In the genomic region with DNA sequence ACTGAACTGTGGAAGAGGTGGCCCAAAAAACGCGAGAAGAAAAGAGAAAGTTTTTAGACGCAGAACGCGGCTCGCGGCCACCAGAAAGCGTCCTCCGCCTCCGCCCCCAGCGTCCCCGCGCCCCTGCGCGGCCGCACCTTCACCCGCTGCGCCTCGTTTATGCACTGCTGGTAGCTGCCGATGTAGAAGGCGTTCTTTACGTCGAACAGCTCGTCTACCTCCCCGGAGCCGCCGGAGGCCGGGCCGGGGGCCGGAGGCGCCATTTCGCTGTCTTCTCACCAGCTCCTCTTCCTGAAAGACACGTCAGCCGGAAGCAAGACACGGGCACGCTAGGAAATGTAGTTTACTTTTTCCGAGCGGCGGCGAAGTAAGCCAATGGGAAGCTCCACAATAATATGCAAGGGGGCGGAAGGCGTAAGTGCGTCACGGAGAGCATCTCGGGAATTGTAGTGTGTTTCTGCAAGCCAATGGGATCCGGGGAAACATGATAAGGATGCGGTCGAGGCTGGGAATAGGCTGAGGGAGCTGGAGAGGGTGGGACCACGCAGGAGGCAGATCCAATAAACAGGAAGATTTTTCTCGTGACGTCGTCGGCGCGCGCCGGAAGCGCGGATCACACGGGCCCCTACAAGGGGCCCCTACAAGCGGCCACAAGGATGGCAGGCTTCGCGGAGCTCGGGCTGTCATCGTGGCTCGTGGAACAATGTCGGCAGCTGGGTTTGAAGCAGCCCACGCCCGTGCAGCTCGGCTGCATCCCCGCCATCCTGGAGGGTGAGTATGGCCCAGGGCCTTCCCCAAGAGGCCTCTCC, we compare ENCODE assay signal across 1 cellular context.
A peak's percentile ranks its signal among the peaks of the same experiment; 100 is the strongest.
TF ChIP-seq lines count a peak whose summit lies in the region.

Gene COPE, minus strand, starts transcription at position 302 of the 809 bp plus-strand sequence. Its CDS starts 39 bp downstream, at position 263.
A gene with protein sequence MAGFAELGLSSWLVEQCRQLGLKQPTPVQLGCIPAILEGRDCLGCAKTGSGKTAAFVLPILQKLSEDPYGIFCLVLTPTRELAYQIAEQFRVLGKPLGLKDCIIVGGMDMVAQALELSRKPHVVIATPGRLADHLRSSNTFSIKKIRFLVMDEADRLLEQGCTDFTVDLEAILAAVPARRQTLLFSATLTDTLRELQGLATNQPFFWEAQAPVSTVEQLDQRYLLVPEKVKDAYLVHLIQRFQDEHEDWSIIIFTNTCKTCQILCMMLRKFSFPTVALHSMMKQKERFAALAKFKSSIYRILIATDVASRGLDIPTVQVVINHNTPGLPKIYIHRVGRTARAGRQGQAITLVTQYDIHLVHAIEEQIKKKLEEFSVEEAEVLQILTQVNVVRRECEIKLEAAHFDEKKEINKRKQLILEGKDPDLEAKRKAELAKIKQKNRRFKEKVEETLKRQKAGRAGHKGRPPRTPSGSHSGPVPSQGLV (plus strand): TSS at position 630 of the 809 bp plus-strand sequence. CDS start 27 bp downstream, at position 657.

TF ChIP-seq in HepG2, 621 proteins besides CTCF, POLR2A, EP300 and RAD21 (continued from another document and continues in another):
- TF ChIP-seq ZNF333 (CRISPR knock-in tag; IDR thresholded peaks at IDR 0.05; ENCODE audit: borderline replicate concordance) (no peak), MTA1 (CRISPR knock-in tag; IDR thresholded peaks at IDR 0.05; ENCODE audit: borderline replicate concordance) (no peak), STAT5B (CRISPR knock-in tag; IDR thresholded peaks at IDR 0.05) (no peak), ZNF546 (CRISPR knock-in tag; conservative IDR thresholded peaks at IDR 0.05) (no peak), ERF (CRISPR knock-in tag; IDR thresholded peaks at IDR 0.05) (peak; percentile 53; the same call in 1 of the 2 replicates), ZNF878 (CRISPR knock-in tag; IDR thresholded peaks at IDR 0.05) (no peak), BRCA1 (CRISPR knock-in tag; IDR thresholded peaks at IDR 0.05) (no peak; the same call in 1 of the 2 replicates), NFATC3 (CRISPR knock-in tag; IDR thresholded peaks at IDR 0.05) (no peak), ATF5 (CRISPR knock-in tag; IDR thresholded peaks at IDR 0.05; ENCODE audit: low read depth) (no peak), TP53 (CRISPR knock-in tag; conservative IDR thresholded peaks at IDR 0.05) (no peak), ZSCAN30 (CRISPR knock-in tag; IDR thresholded peaks at IDR 0.05) (no peak), DNMT3B (CRISPR knock-in tag; conservative IDR thresholded peaks at IDR 0.05) (no peak), RERE (CRISPR knock-in tag; IDR thresholded peaks at IDR 0.05; ENCODE audit: low read depth) (no peak), NAIF1 (CRISPR knock-in tag; IDR thresholded peaks at IDR 0.05; ENCODE audit: borderline replicate concordance) (0 out of 2 replicates have a peak, but pooled peaks have one; percentile 70), ZNF431 (CRISPR knock-in tag; IDR thresholded peaks at IDR 0.05; ENCODE audit: borderline replicate concordance, low read depth) (no peak), THYN1 (CRISPR knock-in tag; IDR thresholded peaks at IDR 0.05; ENCODE audit: borderline replicate concordance, low read depth) (no peak), ZNF136 (CRISPR knock-in tag; IDR thresholded peaks at IDR 0.05; ENCODE audit: low read depth) (no peak; the same call in 1 of the 2 replicates), TEAD3 (CRISPR knock-in tag; optimal IDR thresholded peaks at IDR 0.05; ENCODE audit: borderline replicate concordance) (no peak), ZNF670 (CRISPR knock-in tag; IDR thresholded peaks at IDR 0.05; ENCODE audit: borderline replicate concordance) (0 out of 2 replicates have a peak, but pooled peaks have one; percentile 56), HMGA1 (CRISPR knock-in tag; conservative IDR thresholded peaks at IDR 0.05) (no peak), SP1 (IDR thresholded peaks at IDR 0.05) (no peak), SP1 (CRISPR knock-in tag; IDR thresholded peaks at IDR 0.05) (peak; percentile 24; the same call in 1 of the 2 replicates), ZNF549 (CRISPR knock-in tag; IDR thresholded peaks at IDR 0.05) (no peak), TAF15 (IDR thresholded peaks at IDR 0.05; ENCODE audit: low read depth, low read length, poor library complexity, severe bottlenecking) (no peak), U2AF2 (IDR thresholded peaks at IDR 0.05; ENCODE audit: low read depth, low read length) (no peak), ZBTB37 (CRISPR knock-in tag; IDR thresholded peaks at IDR 0.05) (no peak), SMARCC2 (IDR thresholded peaks at IDR 0.05) (no peak), TBX2 (CRISPR knock-in tag; IDR thresholded peaks at IDR 0.05; ENCODE audit: borderline replicate concordance) (peak; percentile 74; the same call in 1 of the 2 replicates), THAP9 (CRISPR knock-in tag; IDR thresholded peaks at IDR 0.05; ENCODE audit: borderline replicate concordance) (peak; percentile 78; the same call in 1 of the 2 replicates), GATAD1 (CRISPR knock-in tag; IDR thresholded peaks at IDR 0.05) (peak; percentile 97), U2AF1 (optimal IDR thresholded peaks at IDR 0.05; ENCODE audit: low read depth, low read length) (peak; percentile 62), RFX3 (CRISPR knock-in tag; IDR thresholded peaks at IDR 0.05) (0 out of 2 replicates have a peak, but pooled peaks have one; percentile 14), SMYD3 (CRISPR knock-in tag; IDR thresholded peaks at IDR 0.05) (no peak), NFE2 (CRISPR knock-in tag; IDR thresholded peaks at IDR 0.05) (no peak), ZNF121 (CRISPR knock-in tag; IDR thresholded peaks at IDR 0.05) (no peak), CEBPB (IDR thresholded peaks at IDR 0.05; ENCODE audit: borderline replicate concordance, low read depth, low read length) (no peak), ZFAT (CRISPR knock-in tag; conservative IDR thresholded peaks at IDR 0.05) (no peak)
- TF ChIP-seq, protein P1, sequence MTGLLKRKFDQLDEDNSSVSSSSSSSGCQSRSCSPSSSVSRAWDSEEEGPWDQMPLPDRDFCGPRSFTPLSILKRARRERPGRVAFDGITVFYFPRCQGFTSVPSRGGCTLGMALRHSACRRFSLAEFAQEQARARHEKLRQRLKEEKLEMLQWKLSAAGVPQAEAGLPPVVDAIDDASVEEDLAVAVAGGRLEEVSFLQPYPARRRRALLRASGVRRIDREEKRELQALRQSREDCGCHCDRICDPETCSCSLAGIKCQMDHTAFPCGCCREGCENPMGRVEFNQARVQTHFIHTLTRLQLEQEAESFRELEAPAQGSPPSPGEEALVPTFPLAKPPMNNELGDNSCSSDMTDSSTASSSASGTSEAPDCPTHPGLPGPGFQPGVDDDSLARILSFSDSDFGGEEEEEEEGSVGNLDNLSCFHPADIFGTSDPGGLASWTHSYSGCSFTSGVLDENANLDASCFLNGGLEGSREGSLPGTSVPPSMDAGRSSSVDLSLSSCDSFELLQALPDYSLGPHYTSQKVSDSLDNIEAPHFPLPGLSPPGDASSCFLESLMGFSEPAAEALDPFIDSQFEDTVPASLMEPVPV (CRISPR knock-in tag; IDR thresholded peaks at IDR 0.05): no peak
- TF ChIP-seq, protein P2, sequence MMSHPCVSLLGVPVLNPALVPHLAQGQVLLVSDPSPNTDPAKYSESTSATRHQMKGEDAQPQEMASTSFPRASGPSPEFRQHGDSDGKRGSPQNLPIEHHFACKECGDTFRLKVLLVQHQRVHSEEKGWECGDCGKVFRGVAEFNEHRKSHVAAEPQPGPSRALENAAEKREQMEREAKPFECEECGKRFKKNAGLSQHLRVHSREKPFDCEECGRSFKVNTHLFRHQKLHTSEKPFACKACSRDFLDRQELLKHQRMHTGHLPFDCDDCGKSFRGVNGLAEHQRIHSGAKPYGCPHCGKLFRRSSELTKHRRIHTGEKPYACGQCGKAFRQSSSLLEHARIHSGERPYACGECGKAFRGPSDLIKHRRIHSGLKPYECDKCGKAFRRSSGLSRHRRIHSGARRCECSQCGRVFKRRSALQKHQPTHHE (CRISPR knock-in tag; IDR thresholded peaks at IDR 0.05; ENCODE audit: borderline replicate concordance): no peak
- TF ChIP-seq, protein P3, sequence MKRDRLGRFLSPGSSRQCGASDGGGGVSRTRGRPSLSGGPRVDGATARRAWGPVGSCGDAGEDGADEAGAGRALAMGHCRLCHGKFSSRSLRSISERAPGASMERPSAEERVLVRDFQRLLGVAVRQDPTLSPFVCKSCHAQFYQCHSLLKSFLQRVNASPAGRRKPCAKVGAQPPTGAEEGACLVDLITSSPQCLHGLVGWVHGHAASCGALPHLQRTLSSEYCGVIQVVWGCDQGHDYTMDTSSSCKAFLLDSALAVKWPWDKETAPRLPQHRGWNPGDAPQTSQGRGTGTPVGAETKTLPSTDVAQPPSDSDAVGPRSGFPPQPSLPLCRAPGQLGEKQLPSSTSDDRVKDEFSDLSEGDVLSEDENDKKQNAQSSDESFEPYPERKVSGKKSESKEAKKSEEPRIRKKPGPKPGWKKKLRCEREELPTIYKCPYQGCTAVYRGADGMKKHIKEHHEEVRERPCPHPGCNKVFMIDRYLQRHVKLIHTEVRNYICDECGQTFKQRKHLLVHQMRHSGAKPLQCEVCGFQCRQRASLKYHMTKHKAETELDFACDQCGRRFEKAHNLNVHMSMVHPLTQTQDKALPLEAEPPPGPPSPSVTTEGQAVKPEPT (CRISPR knock-in tag; IDR thresholded peaks at IDR 0.05; ENCODE audit: low read depth): no peak
